ENCODE assay signal across 1 cellular context in genomic region chr1:233490488-233490887, GRCh38.
TF ChIP-seq lines count a peak whose summit lies in the region.

No MANE protein-coding gene starts in this region.

TF ChIP-seq in GM23338, 12 proteins besides CTCF, POLR2A, EP300 and RAD21 (continued from another document):
- TF ChIP-seq ZNF462 (CRISPR knock-in tag; IDR thresholded peaks at IDR 0.05): no peak
- TF ChIP-seq JUNB (IDR thresholded peaks at IDR 0.05; ENCODE audit: unreplicated experiment): no peak
- no peak for TF ChIP-seq ZNF331 (CRISPR knock-in tag; IDR thresholded peaks at IDR 0.05; ENCODE audit: low read depth)
- TF ChIP-seq REST (IDR thresholded peaks at IDR 0.05; ENCODE audit: unreplicated experiment): no peak
- TF ChIP-seq NANOG (IDR thresholded peaks at IDR 0.05; ENCODE audit: borderline replicate concordance): no peak
- no peak for TF ChIP-seq STAT1 (IDR thresholded peaks at IDR 0.05; ENCODE audit: unreplicated experiment)
